Comparison of ENCODE assay signal across 1 cellular context in the genomic region with DNA sequence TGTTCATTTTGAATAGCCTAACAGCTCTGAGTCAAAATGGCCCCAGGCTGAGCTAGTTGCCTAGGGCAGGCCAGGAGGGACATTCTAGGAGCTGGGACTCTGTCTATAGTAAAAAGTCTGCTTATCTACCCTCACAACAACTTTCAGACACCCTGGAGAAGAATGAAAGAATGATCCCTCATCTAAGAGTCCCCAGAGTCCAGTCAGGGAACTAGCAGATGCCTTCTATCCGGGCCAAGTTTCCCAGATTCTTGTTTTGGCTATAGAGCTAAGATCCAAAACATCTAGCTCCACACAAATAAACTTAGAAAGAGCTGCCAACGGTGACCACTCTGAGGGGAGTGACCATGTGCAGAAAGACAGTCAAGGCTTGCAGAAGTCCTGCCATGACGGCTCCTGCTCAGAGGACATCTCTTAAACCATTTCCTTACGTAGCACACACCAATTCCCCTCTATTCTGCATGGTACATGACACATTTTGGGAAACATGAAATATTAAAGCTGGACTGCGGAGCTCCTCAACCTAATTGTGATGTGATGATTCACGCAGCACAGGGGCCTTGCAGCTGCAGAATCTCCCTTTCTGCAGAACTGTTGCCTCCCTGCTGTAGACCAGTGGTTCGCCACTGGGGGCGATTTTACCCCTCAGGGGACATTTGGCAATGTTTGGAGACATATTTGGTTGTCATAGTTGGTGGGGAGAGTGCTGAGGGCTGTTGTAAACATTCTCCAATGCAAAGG.
TF ChIP-seq lines count a peak whose summit lies in the region.

No MANE protein-coding gene starts in this region.

TF ChIP-seq in GM23338, 12 proteins besides CTCF, POLR2A, EP300 and RAD21:
- TF ChIP-seq, protein P1, sequence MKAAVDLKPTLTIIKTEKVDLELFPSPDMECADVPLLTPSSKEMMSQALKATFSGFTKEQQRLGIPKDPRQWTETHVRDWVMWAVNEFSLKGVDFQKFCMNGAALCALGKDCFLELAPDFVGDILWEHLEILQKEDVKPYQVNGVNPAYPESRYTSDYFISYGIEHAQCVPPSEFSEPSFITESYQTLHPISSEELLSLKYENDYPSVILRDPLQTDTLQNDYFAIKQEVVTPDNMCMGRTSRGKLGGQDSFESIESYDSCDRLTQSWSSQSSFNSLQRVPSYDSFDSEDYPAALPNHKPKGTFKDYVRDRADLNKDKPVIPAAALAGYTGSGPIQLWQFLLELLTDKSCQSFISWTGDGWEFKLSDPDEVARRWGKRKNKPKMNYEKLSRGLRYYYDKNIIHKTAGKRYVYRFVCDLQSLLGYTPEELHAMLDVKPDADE (IDR thresholded peaks at IDR 0.05), result no peak
- TF ChIP-seq POLR2AphosphoS5 (IDR thresholded peaks at IDR 0.05; ENCODE audit: low read depth), result no peak
TF ChIP-seq in GM23338: peak in this region for 0.
